In the genomic region with DNA sequence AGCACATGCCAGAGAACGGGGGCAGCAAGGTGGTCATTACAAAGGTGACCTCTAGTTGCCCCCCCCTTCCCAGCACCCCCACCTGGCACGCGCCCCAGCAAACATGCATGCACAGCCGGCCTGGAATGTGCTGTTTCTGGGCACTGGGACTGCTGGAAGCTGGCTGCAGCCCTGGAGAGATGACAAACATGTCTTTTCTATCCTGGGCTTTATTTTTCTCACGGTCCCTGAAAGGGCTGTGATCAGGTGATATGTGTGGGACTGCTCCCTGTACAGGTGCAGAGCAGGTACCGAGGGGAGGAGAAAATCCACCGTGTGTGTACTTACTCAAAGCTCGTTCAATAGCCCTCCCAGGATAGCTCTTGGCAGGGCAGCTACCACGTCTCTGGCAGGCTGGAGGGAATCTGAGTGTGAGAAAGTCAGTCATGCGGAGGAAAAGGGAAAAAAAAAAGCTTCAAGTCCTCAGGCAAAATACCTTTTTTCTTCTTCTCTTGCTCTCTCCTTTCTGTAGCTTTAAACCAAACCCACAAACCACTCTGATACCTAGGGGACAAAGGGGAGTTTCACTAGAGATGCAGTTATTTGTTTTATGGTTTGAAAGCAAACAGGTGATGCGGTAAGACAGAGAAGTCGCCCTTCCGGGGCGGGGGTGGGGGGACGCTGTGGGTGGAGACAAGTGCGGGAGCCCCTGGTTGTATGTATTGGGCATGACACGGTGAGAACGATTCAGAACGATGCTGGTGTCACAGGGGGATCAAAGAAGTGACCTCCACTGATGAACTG, we compare ENCODE assay signal across 8 cellular contexts. TPM values are rescaled to one million over a fixed set of nuclear protein-coding genes. Genes with fewer than 3 reads are reported as not detected.
DNase-seq lines count a peak whose midpoint lies in the region; ATAC-seq and TF ChIP-seq lines count a peak whose summit lies in the region.

No MANE protein-coding gene starts in this region.

- DNase-seq in breast epithelium (ENCODE audit: low spot score in 2 of 2) (no peak), MCF 10A (ENCODE audit: unreplicated experiment) (no peak), NCI-H2081 treated with DMSO at 0.1 percent for 48 hours (lab: John Stamatoyannopoulos, UW) (peak; percentile 74), ecto neural progenitor cell (ENCODE audit: low spot score) (peak; percentile 66), SK-N-DZ (ENCODE audit: low spot score) (no peak), G401 (ENCODE audit: low spot score) (no peak)

- no peak for TF ChIP-seq POLR2A in breast epithelium (IDR thresholded peaks at IDR 0.05)

- H3K4me3 ChIP-seq in breast epithelium = no peak overlapping the region

- TF ChIP-seq CTCF in breast epithelium (IDR thresholded peaks at IDR 0.05) (no peak), MCF 10A (IDR thresholded peaks at IDR 0.05; ENCODE audit: unreplicated experiment) (no peak)

- H3K36me3 ChIP-seq in breast epithelium = no peaks in the 10 kb centered on the region

- intact Hi-C loops in breast epithelium (cut with DNase I; ENCODE audit: low total_unique reads) (loop anchor here (10.0 kb wide), 1 partner anchor 184 kb away; no protein-coding TSS in a partner anchor), MCF 10A (cut with micrococcal nuclease) (loop anchor here (10.0 kb wide), 1 partner anchor 274 kb away; no protein-coding TSS in a partner anchor)

- H3K27me3 Mint-ChIP-seq in MCF 10A (ENCODE audit: insufficient read depth, unreplicated experiment) = peaks cover 12% of the 10 kb centered on the region
- H3K27me3 Mint-ChIP-seq in stimulated activated memory B cell treated with anti-CD40 and anti-IgM and Interleukin-4, amounts not matched to agents 10 μg/mL and 1 μg/mL and 100 μg/mL, for 72 hours = peaks cover 17% of the 10 kb centered on the region

- H3K27ac Mint-ChIP-seq in MCF 10A (ENCODE audit: low read depth, unreplicated experiment) = no peak overlapping the region
- H3K27ac Mint-ChIP-seq in stimulated activated memory B cell treated with anti-CD40 and anti-IgM and Interleukin-4, amounts not matched to agents 10 μg/mL and 1 μg/mL and 100 μg/mL, for 72 hours = peak overlapping the region; percentile 2

- H3K4me3 Mint-ChIP-seq in MCF 10A (ENCODE audit: unreplicated experiment) = no peak overlapping the region
- peak overlapping the region; percentile 4 for H3K4me3 Mint-ChIP-seq in stimulated activated memory B cell treated with anti-CD40 and anti-IgM and Interleukin-4, amounts not matched to agents 10 μg/mL and 1 μg/mL and 100 μg/mL, for 72 hours

- no peaks in the 10 kb centered on the region for H3K9me3 ChIP-seq in breast epithelium

- peaks cover 12% of the 10 kb centered on the region for H3K4me1 Mint-ChIP-seq in MCF 10A (ENCODE audit: insufficient read depth, unreplicated experiment)
- H3K4me1 Mint-ChIP-seq in stimulated activated memory B cell treated with anti-CD40 and anti-IgM and Interleukin-4, amounts not matched to agents 10 μg/mL and 1 μg/mL and 100 μg/mL, for 72 hours = peaks cover 62% of the 10 kb centered on the region

- peak overlapping the region; percentile 59 to 99 for H3K27ac ChIP-seq in breast epithelium

- H3K9me3 Mint-ChIP-seq in MCF 10A (ENCODE audit: unreplicated experiment) = no peaks in the 10 kb centered on the region
- no peaks in the 10 kb centered on the region for H3K9me3 Mint-ChIP-seq in stimulated activated memory B cell treated with anti-CD40 and anti-IgM and Interleukin-4, amounts not matched to agents 10 μg/mL and 1 μg/mL and 100 μg/mL, for 72 hours

- POLR2A ChIA-PET in MCF 10A (lab: Yijun Ruan, JAX) = interaction anchor here (0.7 to 1.7 kb wide), 5 partner anchors 12 to 728 kb away, joined by 3 to 6 read pairs (median 3); no protein-coding TSS in a partner anchor

- CTCF ChIA-PET in MCF 10A (lab: Yijun Ruan, JAX) = interaction anchor here (0.7 to 0.8 kb wide), 2 partner anchors 47 to 351 kb away, joined by 3 to 8 read pairs; no protein-coding TSS in a partner anchor

- in situ Hi-C loops in G401 (cut with HindIII; ENCODE audit: low sequenced_read_pairs) = loop anchor here (10.0 kb wide), 1 partner anchor 146 kb away; no protein-coding TSS in a partner anchor

- peak; percentile 43 for ATAC-seq in HG02852 (IDR thresholded peaks at IDR 0.05; ENCODE audit: unreplicated experiment)
- peak; percentile 64 for ATAC-seq in stimulated activated memory B cell treated with anti-CD40 and anti-IgM and Interleukin-4, amounts not matched to agents 10 μg/mL and 1 μg/mL and 100 μg/mL, for 72 hours

- no peaks in the 10 kb centered on the region for H3K27me3 ChIP-seq in breast epithelium

- peaks cover 8 to 15% of the 10 kb centered on the region in 2 donors for H3K4me1 ChIP-seq in breast epithelium

- no TSS peak for BruUV-seq in MCF 10A (replicated peaks; lab: Mats Ljungman, UMichigan)

- H3K36me3 Mint-ChIP-seq in MCF 10A (ENCODE audit: insufficient read depth, unreplicated experiment) = peaks cover 4% of the 10 kb centered on the region
- no peaks in the 10 kb centered on the region for H3K36me3 Mint-ChIP-seq in stimulated activated memory B cell treated with anti-CD40 and anti-IgM and Interleukin-4, amounts not matched to agents 10 μg/mL and 1 μg/mL and 100 μg/mL, for 72 hours

RNA-seq across cellular contexts. Expression of a gene that starts 5.0 kb away (rescaled TPM):
- total RNA-seq in breast epithelium = 100 to 1,000 TPM in 1 of 3 donors, 10 to 100 TPM in 1, 1 to 10 TPM in 1; 6.6 to 110 (median 87.2) TPM
- 34.6 and 37.8 TPM in 2 replicates for total RNA-seq in MCF 10A (2022)
- 0.14 and 0.22 TPM in 2 replicates for polyA plus RNA-seq in SK-N-DZ (2014; cell fraction: cytosol; rRNA removed)
- 0.09 and 1.9 TPM in 2 replicates for polyA plus RNA-seq in SK-N-DZ (2014; cell fraction: nucleus; rRNA removed)
- total RNA-seq in G401 (2014; rRNA removed; shearing (Covaris generic)) = 3.3 and 6.6 TPM in 2 replicates

Comparison
In these comparisons a context has a peak if more than half of its experiments do, and no peak if none do; other contexts are left out.
1. DNase-seq: peak in NCI-H2081 treated with DMSO at 0.1 percent for 48 hours (single experiment) and ecto neural progenitor cell (single experiment); none in breast epithelium (0 of 2), MCF 10A (single experiment), SK-N-DZ (single experiment) and G401 (single experiment).